13 cellular contexts compared by ENCODE assay signal in genomic region chr1:24308365-24309015, GRCh38. TPM values are rescaled to one million over a fixed set of nuclear protein-coding genes. Genes with fewer than 3 reads are reported as not detected.
DNase-seq lines count a peak whose midpoint lies in the region; ATAC-seq and TF ChIP-seq lines count a peak whose summit lies in the region.
"Had no signal": no experiment of that assay in that cellular context is flagged by ENCODE, and none has a peak within 500 bp of the region (broad histone marks: within the 10 kb centered on the region; RNA-seq: fewer than 3 reads in every experiment).

No MANE protein-coding gene starts in this region.

- H3K4me3 ChIP-seq in fibroblast of mammary gland (ENCODE audit: control insufficient read depth, low read depth, low read length) (no peak overlapping the region), retinal pigment epithelial cell (ENCODE audit: low read length) (no peak overlapping the region)

- H3K4me1 Mint-ChIP-seq in immature natural killer cell = no peaks in the 10 kb centered on the region

- ATAC-seq in HG02840 (IDR thresholded peaks at IDR 0.05; ENCODE audit: low FRiP score, unreplicated experiment) (no peak), omental fat pad (ENCODE audit: low FRiP score) (no peak)

- no peaks in the 10 kb centered on the region for H3K9me3 Mint-ChIP-seq in immature natural killer cell

- no peak overlapping the region for H3K4me3 Mint-ChIP-seq in immature natural killer cell

- H3K27ac Mint-ChIP-seq in immature natural killer cell = no peak overlapping the region

- DNase-seq in DMS53 (lab: John Stamatoyannopoulos, UW) (peak; percentile 17), DMS53 treated with DMSO at 0.1 percent for 48 hours (lab: John Stamatoyannopoulos, UW; ENCODE audit: unreplicated experiment) (no peak), RPMI7951 (ENCODE audit: low read depth) (peak; percentile 19), fibroblast of mammary gland (ENCODE audit: low read depth) (peak; percentile 32), retinal pigment epithelial cell (ENCODE audit: low read depth) (no peak), immature natural killer cell (no peak), omental fat pad (ENCODE audit: low spot score) (no peak)
- DNase-seq: 8988T; activated CD4-positive, alpha-beta T cell treated with anti-CD3 and anti-CD28 coated beads for 1 hour; effector CD4-positive, alpha-beta T cell; NCI-H1930; stimulated activated CD4-positive, alpha-beta T cell treated with anti-CD3 and anti-CD28 coated beads, Interleukin-2, amount 100 ng/mL, for 24 hours had no signal

- H3K27me3 Mint-ChIP-seq in immature natural killer cell (ENCODE audit: low read depth in 3 of 3) = peaks cover 3 to 6% (median 3%) of the 10 kb centered on the region in 3 donors

- TF ChIP-seq CTCF in fibroblast of mammary gland (conservative IDR thresholded peaks at IDR 0.05; ENCODE audit: control insufficient read depth, insufficient read depth, low read depth, low read length) (peak; percentile 36), retinal pigment epithelial cell (conservative IDR thresholded peaks at IDR 0.05; ENCODE audit: low read depth, low read length) (peak; percentile 46), omental fat pad (IDR thresholded peaks at IDR 0.05) (no peak)

- H3K36me3 Mint-ChIP-seq in immature natural killer cell = no peaks in the 10 kb centered on the region

RNA-seq across cellular contexts. Expression of gene GRHL3, which starts 10.7 kb away (rescaled TPM):
- not detected in 2 replicates for total RNA-seq in RPMI7951 (2014; rRNA removed; shearing (Covaris generic))
- not detected for polyA plus RNA-seq in immature natural killer cell
- total RNA-seq in omental fat pad = 1 to 10 TPM in 1 of 4 donors, under 1 TPM in 3; 0.44 to 3.3 (median 0.66) TPM

Comparison
In these comparisons a context has a peak if more than half of its experiments do, and no peak if none do; other contexts are left out.
1. DNase-seq: peak in DMS53 (single experiment), RPMI7951 (single experiment) and fibroblast of mammary gland (single experiment); none in DMS53 treated with DMSO at 0.1 percent for 48 hours (single experiment), retinal pigment epithelial cell (single experiment), immature natural killer cell (0 of 3) and omental fat pad (single experiment).
2. CTCF ChIP-seq: peak in fibroblast of mammary gland (single experiment) and retinal pigment epithelial cell (single experiment); none in omental fat pad (0 of 3).